ENCODE assay signal across 27 cellular contexts in genomic region chr2:125259441-125259840, GRCh38.
"Had no signal": no experiment of that assay in that cellular context is flagged by ENCODE, and none has a peak within 500 bp of the region (broad histone marks: within the 10 kb centered on the region; RNA-seq: fewer than 3 reads in every experiment).

No MANE protein-coding gene starts in this region.

- H3K36me3 ChIP-seq: cardiac muscle cell, lower lobe of right lung, ovary, right atrium auricular region, spleen, thyroid gland, upper lobe of right lung, WERI-Rb-1 had no signal

- H3K27me3 Mint-ChIP-seq: activated CD4-positive, alpha-beta T cell treated with anti-CD3 and anti-CD28 coated beads, Interleukin-2, amount 10 ng/mL, durations not matched to agents 7 days and 5 days; activated CD8-positive, alpha-beta T cell treated with anti-CD3 and anti-CD28 coated beads for 36 hours; activated naive CD4-positive, alpha-beta T cell treated with anti-CD3 and anti-CD28 coated beads, Interleukin-2, amount 50 U/mL, for 24 hours; naive B cell had no signal

- H3K4me3 ChIP-seq: body of pancreas, cardiac muscle cell, lower lobe of right lung, ovary, psoas muscle, right atrium auricular region, spleen, thyroid gland, upper lobe of right lung had no signal

- H3K27ac Mint-ChIP-seq: activated CD4-positive, alpha-beta T cell treated with anti-CD3 and anti-CD28 coated beads, Interleukin-2, amount 10 ng/mL, durations not matched to agents 7 days and 5 days; activated CD8-positive, alpha-beta T cell treated with anti-CD3 and anti-CD28 coated beads for 36 hours; activated naive CD4-positive, alpha-beta T cell treated with anti-CD3 and anti-CD28 coated beads, Interleukin-2, amount 50 U/mL, for 24 hours; naive B cell; T-helper 2 cell treated with Interferon-gamma antibody and Interleukin-4, amounts not matched to agents 5 μg/mL and 100 μg/mL, for 36 hours had no signal

- H3K4me1 Mint-ChIP-seq: activated CD4-positive, alpha-beta T cell treated with anti-CD3 and anti-CD28 coated beads, Interleukin-2, amount 10 ng/mL, durations not matched to agents 7 days and 5 days; activated naive CD4-positive, alpha-beta T cell treated with anti-CD3 and anti-CD28 coated beads, Interleukin-2, amount 50 U/mL, for 24 hours; naive B cell had no signal

- DNase-seq: activated CD4-positive, alpha-beta T cell treated with anti-CD3 and anti-CD28 coated beads, Interleukin-2, amount 10 ng/mL, durations not matched to agents 7 days and 5 days; activated CD4-positive, CD25-positive, alpha-beta regulatory T cell treated with anti-CD3 and anti-CD28 coated beads, Interleukin-2, amount 50 U/mL, for 72 hours; activated CD8-positive, alpha-beta T cell treated with anti-CD3 and anti-CD28 coated beads for 36 hours; activated gamma-delta T cell treated with Interleukin-2 at 50 U/mL for 16 hours; anterior cingulate cortex; body of pancreas; cortex of kidney; effector CD4-positive, alpha-beta T cell; foreskin fibroblast; kidney; lower lobe of right lung; mesendoderm; naive B cell; ovary; psoas muscle; spleen; stimulated activated CD4-positive, alpha-beta T cell treated with anti-CD3 and anti-CD28 coated beads, Interleukin-4, amount 100 ng/mL, for 24 hours; stimulated activated naive CD4-positive, alpha-beta T cell treated with Interleukin-2 at 50 U/mL for 16 hours; substantia nigra; thyroid gland; upper lobe of right lung; WERI-Rb-1 had no signal

- H3K9me3 ChIP-seq: body of pancreas, lower lobe of right lung, ovary, psoas muscle, right atrium auricular region, thyroid gland, upper lobe of right lung had no signal

- H3K36me3 Mint-ChIP-seq: activated naive CD4-positive, alpha-beta T cell treated with anti-CD3 and anti-CD28 coated beads, Interleukin-2, amount 50 U/mL, for 24 hours; naive B cell had no signal

- H3K4me3 Mint-ChIP-seq: activated CD4-positive, alpha-beta T cell treated with anti-CD3 and anti-CD28 coated beads, Interleukin-2, amount 10 ng/mL, durations not matched to agents 7 days and 5 days; activated CD8-positive, alpha-beta T cell treated with anti-CD3 and anti-CD28 coated beads for 36 hours; activated naive CD4-positive, alpha-beta T cell treated with anti-CD3 and anti-CD28 coated beads, Interleukin-2, amount 50 U/mL, for 24 hours; naive B cell; neural crest cell; T-helper 2 cell treated with Interferon-gamma antibody and Interleukin-4, amounts not matched to agents 5 μg/mL and 100 μg/mL, for 36 hours had no signal

- ATAC-seq: activated CD8-positive, alpha-beta T cell treated with anti-CD3 and anti-CD28 coated beads for 36 hours; body of pancreas; lower lobe of right lung; psoas muscle; upper lobe of right lung had no signal

- H3K27me3 ChIP-seq: body of pancreas, cardiac muscle cell, ovary, right atrium auricular region, spleen, thyroid gland, upper lobe of right lung had no signal

- H3K4me1 ChIP-seq: body of pancreas, lower lobe of right lung, psoas muscle, right atrium auricular region, spleen, thyroid gland, upper lobe of right lung had no signal

- H3K27ac ChIP-seq: body of pancreas, cardiac muscle cell, lower lobe of right lung, ovary, psoas muscle, right atrium auricular region, spleen, thyroid gland, upper lobe of right lung, WERI-Rb-1 had no signal
